Comparison of ENCODE assay signal across 9 cellular contexts in the genomic region with DNA sequence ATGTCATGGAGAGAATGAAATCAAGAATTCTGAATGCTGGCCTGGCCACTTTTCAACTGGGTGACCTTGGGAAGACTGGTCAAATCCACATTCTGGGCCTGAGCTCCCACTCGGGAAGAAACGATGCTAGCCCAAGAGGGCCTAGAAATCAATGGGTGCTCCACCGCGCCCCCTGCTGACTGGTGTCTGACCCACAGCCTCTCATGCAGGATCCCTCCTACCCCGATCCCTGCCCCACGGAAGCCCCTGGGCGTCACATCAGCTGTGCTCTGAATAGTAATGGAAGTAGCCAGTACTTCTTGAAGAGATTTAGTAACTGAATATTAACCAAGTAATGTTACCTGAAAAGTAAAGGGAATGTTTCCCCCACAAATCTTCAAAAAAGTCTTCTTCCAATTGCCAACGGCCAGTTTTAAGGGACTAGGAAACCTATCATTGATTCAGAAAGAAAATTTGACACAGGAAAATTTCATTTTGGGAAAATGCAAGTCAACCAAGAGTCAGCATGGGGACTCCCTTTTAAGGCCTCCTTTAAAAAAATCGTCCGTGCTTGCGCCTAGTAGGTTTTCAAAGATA. TPM values are rescaled to one million over a fixed set of nuclear protein-coding genes. Genes with fewer than 3 reads are reported as not detected.
DNase-seq lines count a peak whose midpoint lies in the region; ATAC-seq and TF ChIP-seq lines count a peak whose summit lies in the region.
"Had no signal": no experiment of that assay in that cellular context is flagged by ENCODE, and none has a peak within 500 bp of the region (broad histone marks: within the 10 kb centered on the region; RNA-seq: fewer than 3 reads in every experiment).

No MANE protein-coding gene starts in this region.

- H3K79me2 ChIP-seq in OCI-LY7 (ENCODE audit: insufficient read depth, low read depth, low read length), result no peaks in the 10 kb centered on the region

- intact Hi-C loops in OCI-LY7 (cut with micrococcal nuclease; ENCODE audit: unreplicated experiment) (loop anchor here (5.0 kb wide), 2 partner anchors 142 to 642 kb away; no protein-coding TSS in a partner anchor), esophagus muscularis mucosa (cut with DNase I) (loop anchor here (5.0 kb wide), 1 partner anchor 642 kb away; no protein-coding TSS in a partner anchor)

- CTCF ChIA-PET in OCI-LY7 (lab: Charles Lee; ENCODE audit: unreplicated experiment), result no interaction called here

- peak; percentile 55 for DNase-seq in stimulated activated naive CD8-positive, alpha-beta T cell treated with anti-CD3 and anti-CD28 coated beads, Interleukin-15, Interleukin-2, amounts not matched to agents 100 U/mL and 50 U/mL, for 24 hours
- no peak for DNase-seq in stimulated activated naive CD8-positive, alpha-beta T cell treated with anti-CD3 and anti-CD28 coated beads, Interleukin-15, amount 100 ng/mL, for 72 hours
- DNase-seq in OCI-LY7 (ENCODE audit: low spot score) (peak; percentile 25), fibroblast of mammary gland (ENCODE audit: low read depth) (no peak), esophagus muscularis mucosa (ENCODE audit: extremely low spot score) (no peak), DMS79 treated with DMSO at 0.1 percent for 48 hours (lab: John Stamatoyannopoulos, UW) (no peak)

- peak; percentile 86 for TF ChIP-seq CTCF in OCI-LY7 (conservative IDR thresholded peaks at IDR 0.05; ENCODE audit: low read length)
- peak; percentile 55 for TF ChIP-seq CTCF in fibroblast of mammary gland (conservative IDR thresholded peaks at IDR 0.05; ENCODE audit: control insufficient read depth, insufficient read depth, low read depth, low read length)
- peak in 1 of 3 experiments; percentile 42 for TF ChIP-seq CTCF in esophagus muscularis mucosa (IDR thresholded peaks at IDR 0.05)

- H3K4me1 Mint-ChIP-seq in stimulated activated naive CD8-positive, alpha-beta T cell treated with anti-CD3 and anti-CD28 coated beads, Interleukin-15, amount 100 ng/mL, for 72 hours, result no peaks in the 10 kb centered on the region

- no peak overlapping the region for H3K4me3 Mint-ChIP-seq in stimulated activated naive CD8-positive, alpha-beta T cell treated with anti-CD3 and anti-CD28 coated beads, Interleukin-15, amount 100 ng/mL, for 72 hours

- WGBS in esophagus muscularis mucosa, result 80% methylated on average over 11 of the region's 11 CpGs

- H3K27ac Mint-ChIP-seq in stimulated activated naive CD8-positive, alpha-beta T cell treated with anti-CD3 and anti-CD28 coated beads, Interleukin-15, amount 100 ng/mL, for 72 hours, result no peak overlapping the region

- no peaks in the 10 kb centered on the region for H3K27me3 ChIP-seq in esophagus muscularis mucosa

- TF ChIP-seq EP300 in esophagus muscularis mucosa (IDR thresholded peaks at IDR 0.05), result no peak

- POLR2A ChIA-PET in OCI-LY7 (lab: Charles Lee), result interaction anchor here (0.7 kb wide), 1 partner anchor 30 kb away, joined by 3 read pairs; no protein-coding TSS in a partner anchor

- H3K27ac ChIP-seq in OCI-LY7 (ENCODE audit: low read depth, low read length, poor library complexity, severe bottlenecking) (no peak overlapping the region), esophagus muscularis mucosa (replicated peaks in 1 of 4) (no peak overlapping the region)

- H3K36me3 ChIP-seq in OCI-LY7 (ENCODE audit: insufficient read depth, low read length) (no peaks in the 10 kb centered on the region), esophagus muscularis mucosa (peaks cover 5 to 16% (median 6%) of the 10 kb centered on the region in 4 donors)

- H2AFZ ChIP-seq in OCI-LY7 (ENCODE audit: low read length), result no peak overlapping the region

- no peaks in the 10 kb centered on the region for H3K9me2 ChIP-seq in OCI-LY7 (ENCODE audit: insufficient read depth, low read length)

- no peak overlapping the region for H3K4me3 ChIP-seq in OCI-LY7 (ENCODE audit: low read depth, low read length, poor library complexity, severe bottlenecking)
- H3K4me3 ChIP-seq in fibroblast of mammary gland (ENCODE audit: control insufficient read depth, low read depth, low read length), result no peak overlapping the region
- H3K4me3 ChIP-seq in esophagus muscularis mucosa, result no peak overlapping the region

- TF ChIP-seq POLR2A in esophagus muscularis mucosa (IDR thresholded peaks at IDR 0.05; ENCODE audit: low read depth), result no peak

- no peak overlapping the region for H3K4me2 ChIP-seq in OCI-LY7 (ENCODE audit: low read length)

- H3K9me3 ChIP-seq in OCI-LY7 (ENCODE audit: low read length) (no peaks in the 10 kb centered on the region), esophagus muscularis mucosa (no peaks in the 10 kb centered on the region)

- no peaks in the 10 kb centered on the region for H3K27me3 Mint-ChIP-seq in stimulated activated naive CD8-positive, alpha-beta T cell treated with anti-CD3 and anti-CD28 coated beads, Interleukin-15, amount 100 ng/mL, for 72 hours

- ATAC-seq in stimulated activated naive CD8-positive, alpha-beta T cell treated with anti-CD3 and anti-CD28 coated beads, Interleukin-15, Interleukin-2, amounts not matched to agents 100 U/mL and 50 U/mL, for 24 hours, result no peak
- ATAC-seq in stimulated activated naive CD8-positive, alpha-beta T cell treated with anti-CD3 and anti-CD28 coated beads, Interleukin-15, amount 100 ng/mL, for 72 hours, result no peak
- ATAC-seq in GM19395 (IDR thresholded peaks at IDR 0.05; ENCODE audit: unreplicated experiment) (no peak), HG02870 (IDR thresholded peaks at IDR 0.05; ENCODE audit: unreplicated experiment) (no peak)

- no TSS peak for BruUV-seq in OCI-LY7 (replicated peaks; lab: Mats Ljungman, UMichigan)

- no peaks in the 10 kb centered on the region for H3K9me3 Mint-ChIP-seq in stimulated activated naive CD8-positive, alpha-beta T cell treated with anti-CD3 and anti-CD28 coated beads, Interleukin-15, amount 100 ng/mL, for 72 hours

- H3K4me1 ChIP-seq in OCI-LY7 (ENCODE audit: insufficient read depth, low read length, poor library complexity, severe bottlenecking), result no peaks in the 10 kb centered on the region
- H3K4me1 ChIP-seq in esophagus muscularis mucosa, result peaks cover 0 to 3% (median 0%) of the 10 kb centered on the region in 4 donors

- no peaks in the 10 kb centered on the region for H4K20me1 ChIP-seq in OCI-LY7 (ENCODE audit: insufficient read depth, low read length)

RNA-seq across cellular contexts. Expression of gene CRB2, which starts 43.9 kb away (rescaled TPM):
- 0.88 and 1.6 TPM in 2 replicates for total RNA-seq in OCI-LY7 (2014; rRNA removed; shearing (Covaris generic))
- total RNA-seq in OCI-LY7 (2022) (2.6 and 3.4 TPM in 2 replicates), esophagus muscularis mucosa (under 1 TPM in 2 of 4 donors, not detected in 2; 0.06 to 0.13 TPM)
- total RNA-seq: HT1080 had no signal

Comparison
In these comparisons a context has a peak if more than half of its experiments do, and no peak if none do; other contexts are left out.
1. DNase-seq: peak in stimulated activated naive CD8-positive, alpha-beta T cell treated with anti-CD3 and anti-CD28 coated beads, Interleukin-15, Interleukin-2, amounts not matched to agents 100 U/mL and 50 U/mL, for 24 hours (single experiment) and OCI-LY7 (single experiment); none in stimulated activated naive CD8-positive, alpha-beta T cell treated with anti-CD3 and anti-CD28 coated beads, Interleukin-15, amount 100 ng/mL, for 72 hours (0 of 2), fibroblast of mammary gland (single experiment), esophagus muscularis mucosa (single experiment) and DMS79 treated with DMSO at 0.1 percent for 48 hours (single experiment).